25 cellular contexts compared by ENCODE assay signal in genomic region chr9:89007041-89007440, GRCh38. TPM values are rescaled to one million over a fixed set of nuclear protein-coding genes. Genes with fewer than 3 reads are reported as not detected.
"Had no signal": no experiment of that assay in that cellular context is flagged by ENCODE, and none has a peak within 500 bp of the region (broad histone marks: within the 10 kb centered on the region; RNA-seq: fewer than 3 reads in every experiment).

No MANE protein-coding gene starts in this region.

- H3K36me3 Mint-ChIP-seq: activated naive CD4-positive, alpha-beta T cell treated with anti-CD3 and anti-CD28 coated beads, Interleukin-2, amount 10 ng/mL, durations not matched to agents 7 days and 5 days; activated naive CD8-positive, alpha-beta T cell treated with anti-CD3 and anti-CD28 coated beads for 36 hours had no signal

- H3K4me1 Mint-ChIP-seq: activated B cell treated with CpG ODN at 0.5 μM for 24 hours; activated CD4-positive, alpha-beta T cell treated with anti-CD3 and anti-CD28 coated beads, Interleukin-2, amount 10 ng/mL, durations not matched to agents 24 days and 14 days; activated naive CD8-positive, alpha-beta T cell treated with anti-CD3 and anti-CD28 coated beads for 36 hours had no signal

- DNase-seq: activated B cell treated with CpG ODN at 0.5 μM for 24 hours; activated CD4-positive, alpha-beta T cell treated with anti-CD3 and anti-CD28 coated beads for 1 hour; activated CD4-positive, alpha-beta T cell treated with anti-CD3 and anti-CD28 coated beads, Interleukin-2, amount 10 ng/mL, durations not matched to agents 24 days and 14 days; activated CD4-positive, alpha-beta T cell treated with anti-CD3 and anti-CD28 coated beads, Interleukin-2, amount 50 U/mL, for 48 hours; activated gamma-delta T cell treated with Interleukin-2 at 50 U/mL for 16 hours; activated naive CD4-positive, alpha-beta T cell treated with anti-CD3 and anti-CD28 coated beads, Interleukin-2, amount 10 ng/mL, durations not matched to agents 7 days and 5 days; activated naive CD8-positive, alpha-beta T cell treated with anti-CD3 and anti-CD28 coated beads for 36 hours; activated T-cell treated with anti-CD3 and anti-CD28 coated beads for 4 hours; activated T-cell treated with anti-CD3 and anti-CD28 coated beads, Interleukin-2, amount 50 U/mL, for 72 hours; MG63; MV-4-11; NCI-H1092 treated with DMSO at 0.1 percent for 48 hours; NCI-H1417 treated with DMSO at 0.1 percent for 48 hours; NCI-H1694; NCI-H2029 treated with DMSO at 0.1 percent for 48 hours; NCI-H345; NCI-H510A treated with DMSO at 0.1 percent for 48 hours; NCI-H69; NK-92 treated with Interleukin-12 subunit alpha and Interleukin-12 subunit beta, amount 100 ng/mL, for 24 hours; OCI-M1; RPMI8226; SHP77; T-helper 2 cell; T1000 had no signal

- H3K27ac Mint-ChIP-seq: activated B cell treated with CpG ODN at 0.5 μM for 24 hours; activated CD4-positive, alpha-beta T cell treated with anti-CD3 and anti-CD28 coated beads, Interleukin-2, amount 10 ng/mL, durations not matched to agents 24 days and 14 days; activated naive CD4-positive, alpha-beta T cell treated with anti-CD3 and anti-CD28 coated beads, Interleukin-2, amount 10 ng/mL, durations not matched to agents 7 days and 5 days; activated naive CD8-positive, alpha-beta T cell treated with anti-CD3 and anti-CD28 coated beads for 36 hours; activated T-cell treated with anti-CD3 and anti-CD28 coated beads, Interleukin-2, amount 50 U/mL, for 72 hours; activated T-helper 2 cell treated with anti-CD3 and anti-CD28 coated beads, Interferon-gamma antibody, Interleukin-2, Interleukin-4, amounts not matched to agents 10 μg/mL and 5 μg/mL and 100 μg/mL, durations not matched to agents 14 hours and 24 hours and 36 hours had no signal

- H3K4me3 Mint-ChIP-seq: activated B cell treated with CpG ODN at 0.5 μM for 24 hours; activated CD4-positive, alpha-beta T cell treated with anti-CD3 and anti-CD28 coated beads, Interleukin-2, amount 10 ng/mL, durations not matched to agents 24 days and 14 days; activated naive CD4-positive, alpha-beta T cell treated with anti-CD3 and anti-CD28 coated beads, Interleukin-2, amount 10 ng/mL, durations not matched to agents 7 days and 5 days; activated naive CD8-positive, alpha-beta T cell treated with anti-CD3 and anti-CD28 coated beads for 36 hours; activated T-cell treated with anti-CD3 and anti-CD28 coated beads, Interleukin-2, amount 50 U/mL, for 72 hours had no signal

- H3K9me3 Mint-ChIP-seq: activated B cell treated with CpG ODN at 0.5 μM for 24 hours; activated CD4-positive, alpha-beta T cell treated with anti-CD3 and anti-CD28 coated beads, Interleukin-2, amount 10 ng/mL, durations not matched to agents 24 days and 14 days; activated naive CD4-positive, alpha-beta T cell treated with anti-CD3 and anti-CD28 coated beads, Interleukin-2, amount 10 ng/mL, durations not matched to agents 7 days and 5 days; activated naive CD8-positive, alpha-beta T cell treated with anti-CD3 and anti-CD28 coated beads for 36 hours; activated T-cell treated with anti-CD3 and anti-CD28 coated beads, Interleukin-2, amount 50 U/mL, for 72 hours; activated T-helper 2 cell treated with anti-CD3 and anti-CD28 coated beads, Interferon-gamma antibody, Interleukin-2, Interleukin-4, amounts not matched to agents 10 μg/mL and 5 μg/mL and 100 μg/mL, durations not matched to agents 14 hours and 24 hours and 36 hours had no signal

RNA-seq across cellular contexts. Expression of gene S1PR3, which starts 15.8 kb away (rescaled TPM):
- total RNA-seq: activated B cell treated with CpG ODN at 0.5 μM for 24 hours had no signal
